19 cellular contexts compared by ENCODE assay signal in the genomic region with DNA sequence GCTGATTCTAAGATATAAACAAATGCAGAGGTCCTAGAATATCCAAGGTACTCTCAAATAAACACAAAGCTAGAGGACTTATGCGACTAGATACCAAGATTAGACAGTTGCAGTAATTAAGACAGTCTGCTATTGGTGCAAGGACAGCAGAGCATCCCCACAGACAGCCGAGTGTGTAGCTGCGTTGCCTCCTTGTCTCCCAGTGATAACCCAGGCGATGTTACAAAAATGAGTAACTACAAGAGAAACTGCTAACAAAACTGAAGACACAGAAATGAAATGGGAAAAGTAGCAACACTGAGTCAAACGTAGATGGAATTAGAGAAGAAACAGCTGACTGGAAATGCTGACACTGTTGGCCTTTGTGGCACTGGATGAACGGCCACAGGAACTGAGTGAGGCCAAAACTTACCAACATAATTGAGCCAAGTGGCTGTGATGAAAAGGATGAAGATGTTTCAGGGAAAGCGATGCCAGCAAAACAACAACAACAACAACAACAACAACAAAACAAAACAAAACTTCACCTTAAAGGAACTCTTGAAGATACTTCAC. TPM values are rescaled to one million over a fixed set of nuclear protein-coding genes. Genes with fewer than 3 reads are reported as not detected.
"Had no signal": no experiment of that assay in that cellular context is flagged by ENCODE, and none has a peak within 500 bp of the region (broad histone marks: within the 10 kb centered on the region; RNA-seq: fewer than 3 reads in every experiment).

No MANE protein-coding gene starts in this region.

- H3K27ac ChIP-seq: heart left ventricle, ovary, sigmoid colon, tibial nerve, WERI-Rb-1 had no signal

- H3K36me3 ChIP-seq: heart left ventricle, ovary, sigmoid colon, tibial nerve, WERI-Rb-1 had no signal

- H3K4me3 ChIP-seq: heart left ventricle, ovary, sigmoid colon, tibial nerve had no signal

- H3K27me3 ChIP-seq: heart left ventricle, ovary, sigmoid colon, tibial nerve had no signal

- H3K4me1 ChIP-seq: heart left ventricle, sigmoid colon, tibial nerve had no signal

- H3K9me3 ChIP-seq: ovary had no signal

- DNase-seq: activated CD4-positive, alpha-beta T cell treated with anti-CD3 and anti-CD28 coated beads, Interleukin-2, amount 50 U/mL, for 1 hour; activated CD4-positive, CD25-positive, alpha-beta regulatory T cell treated with anti-CD3 and anti-CD28 coated beads, Interleukin-2, amount 50 U/mL, for 72 hours; activated CD8-positive, alpha-beta T cell treated with anti-CD3 and anti-CD28 coated beads for 36 hours; activated naive CD4-positive, alpha-beta T cell; activated T-cell treated with anti-CD3 and anti-CD28 coated beads, Interleukin-2, amount 50 U/mL, for 48 hours; endodermal cell; foreskin fibroblast; heart left ventricle; natural killer cell; ovary; retina; sigmoid colon; stimulated activated CD4-positive, alpha-beta T cell treated with anti-CD3 and anti-CD28 coated beads, Interleukin-15, amount 100 ng/mL, for 24 hours; stimulated activated CD4-positive, alpha-beta T cell treated with anti-CD3 and anti-CD28 coated beads, Interleukin-2, amount 100 ng/mL, for 24 hours; stimulated activated naive B cell treated with anti-CD40 and anti-IgM and Interleukin-4, amounts not matched to agents 10 μg/mL and 1 μg/mL and 100 μg/mL, for 72 hours; SW 1271; T1000; WERI-Rb-1 had no signal

RNA-seq across cellular contexts. Expression of a gene that starts 54.3 kb away (rescaled TPM):
- total RNA-seq: natural killer cell had no signal
